Comparison of ENCODE assay signal across 1 cellular context in the genomic region with DNA sequence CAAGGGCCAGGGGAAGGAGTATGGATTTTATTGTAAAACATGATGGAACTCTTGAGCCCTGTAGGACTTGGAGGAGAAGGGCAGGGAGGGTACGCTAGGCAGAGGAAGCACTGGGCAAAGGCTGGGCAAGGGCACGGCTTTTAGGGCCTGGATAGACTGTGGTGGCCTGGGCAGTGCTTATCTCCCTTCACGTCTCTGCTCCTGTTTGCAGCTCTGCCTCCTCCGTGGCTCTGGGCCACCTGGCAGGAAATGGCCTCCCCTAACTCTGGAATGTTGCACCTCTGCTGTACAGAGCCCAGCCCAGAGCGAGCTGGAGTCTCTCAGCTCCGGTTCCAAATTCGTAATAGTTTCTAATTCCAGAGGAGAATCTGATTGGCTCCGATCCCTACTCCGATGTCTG.
TF ChIP-seq lines count a peak whose summit lies in the region.

No MANE protein-coding gene starts in this region.

TF ChIP-seq in GM23338, 12 proteins besides CTCF, POLR2A, EP300 and RAD21 (continued from another document):
- TF ChIP-seq ZNF114 (CRISPR knock-in tag; IDR thresholded peaks at IDR 0.05) (no peak), NANOG (IDR thresholded peaks at IDR 0.05; ENCODE audit: borderline replicate concordance) (no peak)
